21 cellular contexts compared by ENCODE assay signal in the genomic region with DNA sequence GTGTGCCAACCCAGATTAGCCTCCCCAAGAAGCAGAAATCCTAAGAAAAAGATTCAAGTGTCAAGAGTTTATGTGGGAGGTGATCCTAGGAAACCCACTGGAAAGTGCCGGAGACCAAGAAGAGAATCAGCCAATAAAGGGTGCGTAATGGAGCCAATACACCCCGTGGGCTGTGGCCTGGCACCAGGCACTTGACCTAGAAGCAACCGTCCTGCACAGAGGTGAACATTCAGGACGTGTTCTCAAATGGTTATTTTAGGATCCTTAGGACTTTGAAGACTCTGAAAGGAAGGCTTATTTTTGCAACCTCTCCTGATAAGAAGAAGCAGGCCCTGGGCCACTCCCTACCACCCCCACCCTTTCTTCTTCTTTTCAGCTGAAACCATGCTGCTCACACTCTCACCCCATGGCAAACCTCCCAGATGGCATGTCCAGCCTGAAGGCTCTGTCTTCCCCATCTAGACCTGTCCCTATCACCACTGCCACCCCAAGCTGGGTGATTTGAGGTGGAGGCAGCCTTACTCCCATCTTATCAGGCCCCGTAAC. TPM values are rescaled to one million over a fixed set of nuclear protein-coding genes. Genes with fewer than 3 reads are reported as not detected.
"Had no signal": no experiment of that assay in that cellular context is flagged by ENCODE, and none has a peak within 500 bp of the region (broad histone marks: within the 10 kb centered on the region; RNA-seq: fewer than 3 reads in every experiment).

No MANE protein-coding gene starts in this region.

- H3K4me3 ChIP-seq: MG63, SJCRH30 had no signal

- H3K9me3 ChIP-seq: MG63, SJCRH30 had no signal

- H3K36me3 ChIP-seq: MG63, SJCRH30 had no signal

- H3K4me1 ChIP-seq: SJCRH30 had no signal

- H3K27ac ChIP-seq: SJCRH30 had no signal

- H3K27me3 ChIP-seq: MG63, SJCRH30 had no signal

- DNase-seq: Karpas-422, KG1, MG63, NCI-H1092, NCI-H1105 treated with DMSO at 0.1 percent for 48 hours, NCI-H1417 treated with DMSO at 0.1 percent for 48 hours, NCI-H146, NCI-H1694 treated with DMSO at 0.1 percent for 48 hours, NCI-H1930, NCI-H2081, NCI-H2107, NCI-H2227 treated with DMSO at 0.1 percent for 48 hours, NCI-H524, NCI-H69, NCI-H774, RPMI8226, SHP77 treated with DMSO at 0.1 percent for 48 hours, SJCRH30 had no signal

- ATAC-seq: SK-N-SH treated with all-trans-retinoic acid at 6 μM for 48 hours had no signal

RNA-seq across cellular contexts. Expression of gene VSTM4, which starts 46.6 kb away (rescaled TPM):
- total RNA-seq: HT-29, NCI-H460 had no signal
